ENCODE assay signal across 26 cellular contexts in the genomic region with DNA sequence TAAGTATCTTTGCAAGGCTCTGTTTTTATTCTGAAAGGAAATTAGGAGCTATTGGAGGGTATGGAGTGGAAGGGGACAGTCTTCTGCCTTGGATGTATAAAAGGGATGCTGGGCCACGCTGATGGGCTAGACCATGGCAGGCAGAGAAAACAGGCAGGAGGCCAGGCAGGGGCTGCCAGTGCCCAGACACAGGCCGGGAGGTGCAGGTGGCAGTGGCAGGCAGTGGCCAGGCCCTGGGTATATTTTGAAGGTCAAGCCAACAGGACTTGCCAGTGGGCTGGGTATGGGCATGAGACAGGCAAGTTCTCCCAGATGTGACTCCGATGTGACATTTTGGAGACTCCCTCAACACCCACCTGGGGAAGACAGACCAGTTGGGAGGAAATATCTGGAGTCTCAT.
"Had no signal": no experiment of that assay in that cellular context is flagged by ENCODE, and none has a peak within 500 bp of the region (broad histone marks: within the 10 kb centered on the region; RNA-seq: fewer than 3 reads in every experiment).

No MANE protein-coding gene starts in this region.

- H3K36me3 Mint-ChIP-seq: immature natural killer cell; natural killer cell; stimulated activated naive B cell treated with anti-CD40 and anti-IgM and Interleukin-4, amounts not matched to agents 10 μg/mL and 1 μg/mL and 100 μg/mL, for 72 hours had no signal

- H3K9me3 ChIP-seq: colonic mucosa, esophagus squamous epithelium, left ventricle myocardium inferior, lower lobe of right lung, pancreas, right atrium auricular region, thoracic aorta, tibial nerve, upper lobe of left lung had no signal

- H3K9me3 Mint-ChIP-seq: natural killer cell; stimulated activated naive B cell treated with anti-CD40 and anti-IgM and Interleukin-4, amounts not matched to agents 10 μg/mL and 1 μg/mL and 100 μg/mL, for 72 hours; stimulated activated naive CD8-positive, alpha-beta T cell treated with anti-CD3 and anti-CD28 coated beads, Interleukin-15, Interleukin-2, amounts not matched to agents 100 ng/mL and 50 ng/mL, for 24 hours had no signal

- H3K27ac ChIP-seq: colonic mucosa, esophagus squamous epithelium, left ventricle myocardium inferior, lower lobe of right lung, pancreas, right atrium auricular region, skin epidermis, thoracic aorta, tibial nerve, upper lobe of left lung had no signal

- DNase-seq: colonic mucosa; effector memory CD4-positive, alpha-beta T cell; erythroblast; esophagus squamous epithelium; foreskin melanocyte; glutamatergic neuron; hypothalamus; immature natural killer cell; islet precursor cell; kidney glomerular epithelial cell; left colon; left ventricle myocardium inferior; lower lobe of right lung; natural killer cell; occipital lobe; stimulated activated CD4-positive, alpha-beta T cell treated with anti-CD3 and anti-CD28 coated beads, Interleukin-15, amount 100 ng/mL, for 24 hours; stimulated activated CD4-positive, alpha-beta T cell treated with anti-CD3 and anti-CD28 coated beads, Interleukin-2, amount 100 ng/mL, for 48 hours; stimulated activated naive B cell treated with anti-CD40 and anti-IgM and Interleukin-4, amounts not matched to agents 10 μg/mL and 1 μg/mL and 100 μg/mL, for 72 hours had no signal

- H3K27ac Mint-ChIP-seq: immature natural killer cell; natural killer cell; progenitor cell of endocrine pancreas; stimulated activated naive B cell treated with anti-CD40 and anti-IgM and Interleukin-4, amounts not matched to agents 10 μg/mL and 1 μg/mL and 100 μg/mL, for 72 hours; stimulated activated naive CD8-positive, alpha-beta T cell treated with anti-CD3 and anti-CD28 coated beads, Interleukin-15, Interleukin-2, amounts not matched to agents 100 ng/mL and 50 ng/mL, for 24 hours had no signal

- H3K4me1 ChIP-seq: colonic mucosa, pancreas had no signal

- H3K4me3 ChIP-seq: colonic mucosa, esophagus squamous epithelium, left ventricle myocardium inferior, lower lobe of right lung, pancreas, right atrium auricular region, skin epidermis, thoracic aorta, tibial nerve, upper lobe of left lung had no signal

- H3K4me3 Mint-ChIP-seq: immature natural killer cell; natural killer cell; stimulated activated naive B cell treated with anti-CD40 and anti-IgM and Interleukin-4, amounts not matched to agents 10 μg/mL and 1 μg/mL and 100 μg/mL, for 72 hours; stimulated activated naive CD8-positive, alpha-beta T cell treated with anti-CD3 and anti-CD28 coated beads, Interleukin-15, Interleukin-2, amounts not matched to agents 100 ng/mL and 50 ng/mL, for 24 hours had no signal

- H3K36me3 ChIP-seq: colonic mucosa, esophagus squamous epithelium, left ventricle myocardium inferior, lower lobe of right lung, pancreas, right atrium auricular region, thoracic aorta, tibial nerve, upper lobe of left lung had no signal

- H3K27me3 ChIP-seq: colonic mucosa, pancreas, right atrium auricular region, tibial nerve, upper lobe of left lung had no signal
